Comparison of ENCODE assay signal across 8 cellular contexts in genomic region chr7:143737037-143737819, GRCh38. TPM values are rescaled to one million over a fixed set of nuclear protein-coding genes. Genes with fewer than 3 reads are reported as not detected.
DNase-seq lines count a peak whose midpoint lies in the region; ATAC-seq and TF ChIP-seq lines count a peak whose summit lies in the region.
"Not testable (repeated sequence)": the region's sequence is repeated elsewhere in the genome, so short reads cannot be mapped to it uniquely, and the experiment has no call there.

No MANE protein-coding gene starts in this region.

- H3K4me1 ChIP-seq in right lobe of liver, suprapubic skin: not testable (repeated sequence)

- POLR2A ChIA-PET in activated B cell treated with CpG ODN at 0.5 μM for 24 hours (lab: Charles Lee): not testable (repeated sequence)

- not testable (repeated sequence) for H3K4me3 ChIP-seq in right lobe of liver, suprapubic skin

- H3K27me3 Mint-ChIP-seq in activated B cell treated with CpG ODN at 0.5 μM for 24 hours: not testable (repeated sequence)

- not testable (repeated sequence) for TF ChIP-seq EP300 in suprapubic skin (IDR thresholded peaks at IDR 0.05)

- not testable (repeated sequence) for H3K27ac ChIP-seq in right lobe of liver, suprapubic skin

- not testable (repeated sequence) for H3K36me3 Mint-ChIP-seq in activated B cell treated with CpG ODN at 0.5 μM for 24 hours (ENCODE audit: low read depth)

- H3K27me3 ChIP-seq in right lobe of liver, suprapubic skin: not testable (repeated sequence)

- CTCF ChIA-PET in activated B cell treated with CpG ODN at 0.5 μM for 24 hours (lab: Charles Lee): interaction anchor here (0.9 to 1.9 kb wide), 4 partner anchors 111 to 497 kb away, joined by 3 to 7 read pairs (median 7); no protein-coding TSS in a partner anchor

- not testable (repeated sequence) for H3K36me3 ChIP-seq in right lobe of liver, suprapubic skin

- intact Hi-C loops in activated B cell treated with CpG ODN at 0.5 μM for 24 hours (cut with micrococcal nuclease); right lobe of liver (cut with DNase I): not testable (repeated sequence)

- 15% methylated on average over 5 of the region's 5 CpGs for WGBS in right lobe of liver (ENCODE audit: insufficient coverage, low coverage, low lambda C conversion rate, missing lambda C conversion rate)
- WGBS in suprapubic skin: 23% methylated on average over 5 of the region's 5 CpGs

- H3K9me3 Mint-ChIP-seq in activated B cell treated with CpG ODN at 0.5 μM for 24 hours: not testable (repeated sequence)

- peak; percentile 23 for DNase-seq in DMS153 (lab: John Stamatoyannopoulos, UW)
- peak; percentile 3 for DNase-seq in NCI-H2227 treated with DMSO at 0.1 percent for 48 hours (lab: John Stamatoyannopoulos, UW)
- not testable (repeated sequence) for DNase-seq in activated B cell treated with CpG ODN at 0.5 μM for 24 hours; right lobe of liver; suprapubic skin (ENCODE audit: low spot score in 2 of 2)
- DNase-seq in erythroblast (lab: John Stamatoyannopoulos, UW): peak; percentile 19 to 29

- peak; percentile 50 for ATAC-seq in GM19455 (IDR thresholded peaks at IDR 0.05; ENCODE audit: unreplicated experiment)
- ATAC-seq in HG03342 (IDR thresholded peaks at IDR 0.05; ENCODE audit: unreplicated experiment): peak; percentile 78
- peak; percentile 56 for ATAC-seq in activated B cell treated with CpG ODN at 0.5 μM for 24 hours (ENCODE audit: low read depth)
- ATAC-seq in right lobe of liver: peak; percentile 91 to 96 (median 92)

- not testable (repeated sequence) for TF ChIP-seq CTCF in activated B cell treated with CpG ODN at 0.5 μM for 24 hours (IDR thresholded peaks at IDR 0.05)
- TF ChIP-seq CTCF in right lobe of liver (IDR thresholded peaks at IDR 0.05) (peak; percentile 62 to 79 (median 64)), suprapubic skin (IDR thresholded peaks at IDR 0.05) (peak; percentile 27 to 39)

- not testable (repeated sequence) for H3K4me3 Mint-ChIP-seq in activated B cell treated with CpG ODN at 0.5 μM for 24 hours

- H3K9me3 ChIP-seq in right lobe of liver, suprapubic skin: not testable (repeated sequence)

- not testable (repeated sequence) for H3K4me1 Mint-ChIP-seq in activated B cell treated with CpG ODN at 0.5 μM for 24 hours

- not testable (repeated sequence) for H3K27ac Mint-ChIP-seq in activated B cell treated with CpG ODN at 0.5 μM for 24 hours

- TF ChIP-seq POLR2A in erythroblast (IDR thresholded peaks at IDR 0.05; ENCODE audit: low read length); right lobe of liver (IDR thresholded peaks at IDR 0.05); suprapubic skin (IDR thresholded peaks at IDR 0.05): not testable (repeated sequence)

RNA-seq across cellular contexts. Expression of gene CTAGE6, which starts 20.3 kb away (rescaled TPM):
- 1.0 and 2.2 TPM in 2 replicates for total RNA-seq in activated B cell treated with CpG ODN at 0.5 μM for 24 hours
- total RNA-seq in right lobe of liver: under 1 TPM in 2 of 6 experiments, not detected in 4; 0.12 to 0.22 TPM
- total RNA-seq in suprapubic skin: 1 to 10 TPM in 1 of 4 donors, not detected in 3; 4.7 TPM
